In genomic region chr3:172285844-172286243, GRCh38 we compare ENCODE assay signal across 15 cellular contexts.
DNase-seq lines count a peak whose midpoint lies in the region; ATAC-seq and TF ChIP-seq lines count a peak whose summit lies in the region.
"Had no signal": no experiment of that assay in that cellular context is flagged by ENCODE, and none has a peak within 500 bp of the region (broad histone marks: within the 10 kb centered on the region; RNA-seq: fewer than 3 reads in every experiment).

No MANE protein-coding gene starts in this region.

- peaks cover 38% of the 10 kb centered on the region for H4K20me1 ChIP-seq in PC-9 (ENCODE audit: insufficient read depth)

- 71 to 84% (median 72%) methylated on average over 4 of the region's 4 CpGs for WGBS in psoas muscle, 3 donors

- peak; percentile 58 to 76 (median 68) for ATAC-seq in psoas muscle
- ATAC-seq: activated naive CD8-positive, alpha-beta T cell treated with anti-CD3 and anti-CD28 coated beads, Interleukin-2, amount 50 U/mL, for 24 hours; foreskin keratinocyte had no signal

- peaks cover 87% of the 10 kb centered on the region for H3K36me3 ChIP-seq in PC-9 (ENCODE audit: low read depth)
- peaks cover 5 to 17% of the 10 kb centered on the region in 2 donors for H3K36me3 ChIP-seq in psoas muscle (ENCODE audit: insufficient read depth in 1 of 2, low read depth in 1 of 2)

- 0 out of 2 replicates have a peak overlapping the region, but pooled peaks have one; percentile 1 for H3K4me2 ChIP-seq in PC-9

- H3K27me3 ChIP-seq in PC-9 (ENCODE audit: insufficient read depth, low read depth) (no peaks in the 10 kb centered on the region), psoas muscle (ENCODE audit: insufficient read depth in 3 of 3, low read length in 2 of 3) (no peaks in the 10 kb centered on the region)
- H3K27me3 ChIP-seq: foreskin keratinocyte, Peyer's patch, upper lobe of left lung had no signal

- no peaks in the 10 kb centered on the region for H3K9me2 ChIP-seq in PC-9 (ENCODE audit: insufficient read depth)

- POLR2A ChIA-PET in PC-9 (lab: Charles Lee; ENCODE audit: unreplicated experiment), result no interaction called here

- DNase-seq in EL (peak; percentile 77), PC-9 (peak in 1 of 2 experiments; percentile 73), fibroblast of gingiva (ENCODE audit: low read depth) (peak; percentile 6), psoas muscle (no peak), KBM-7 (no peak), NK-92 (lab: John Stamatoyannopoulos, UW; ENCODE audit: unreplicated experiment) (no peak), nucleus accumbens (lab: John Stamatoyannopoulos, UW) (no peak)
- DNase-seq: activated naive CD8-positive, alpha-beta T cell treated with anti-CD3 and anti-CD28 coated beads, Interleukin-2, amount 50 U/mL, for 24 hours; Kasumi-1; NCI-H1694 treated with DMSO at 0.1 percent for 48 hours; NCI-H510A treated with DMSO at 0.1 percent for 48 hours; Peyer's patch; T-helper 2 cell had no signal

- H2AFZ ChIP-seq in PC-9, result no peak overlapping the region

- no TSS peak for BruUV-seq in PC-9 (replicated peaks; lab: Mats Ljungman, UMichigan)

- intact Hi-C loops in PC-9 (cut with micrococcal nuclease; ENCODE audit: unreplicated experiment), result no loop called here
- intact Hi-C loops in psoas muscle (cut with DNase I), result no loop called here

- H3K4me1 ChIP-seq in PC-9 (replicated peaks; ENCODE audit: insufficient read depth) (peaks cover 28% of the 10 kb centered on the region), psoas muscle (peaks cover 42% of the 10 kb centered on the region)
- H3K4me1 ChIP-seq: foreskin keratinocyte had no signal

- peaks cover 66% of the 10 kb centered on the region; the same call in 1 of the 2 replicates for H3F3A ChIP-seq in PC-9 (ENCODE audit: insufficient read depth, low read depth)

- peaks cover 95% of the 10 kb centered on the region for H3K79me2 ChIP-seq in PC-9 (ENCODE audit: low read depth)

- in situ Hi-C loops in KBM-7 (cut with MboI; ENCODE audit: low pct_unique_long_range_greater_than_20kb, low sequenced_read_pairs), result no loop called here

- H3K4me3 ChIP-seq in PC-9 (no peak overlapping the region), psoas muscle (no peak overlapping the region)
- H3K4me3 ChIP-seq: Peyer's patch, upper lobe of left lung had no signal

- CTCF ChIA-PET in PC-9 (lab: Charles Lee), result interaction anchor here (0.6 kb wide), 1 partner anchor 141 kb away, joined by 4 read pairs; no protein-coding TSS in a partner anchor

- H3K27ac ChIP-seq in PC-9 (peak overlapping the region; percentile 35), psoas muscle (no peak overlapping the region)
- H3K27ac ChIP-seq: foreskin keratinocyte, Peyer's patch, upper lobe of left lung had no signal

- no peaks in the 10 kb centered on the region for H3K9me3 ChIP-seq in PC-9 (ENCODE audit: insufficient read depth, low read depth)
- H3K9me3 ChIP-seq in psoas muscle, result no peaks in the 10 kb centered on the region
- H3K9me3 ChIP-seq: Peyer's patch, upper lobe of left lung had no signal

- TF ChIP-seq CTCF in PC-9 (conservative IDR thresholded peaks at IDR 0.05) (no peak), psoas muscle (IDR thresholded peaks at IDR 0.05) (no peak)

Comparison
In these comparisons a context has a peak if more than half of its experiments do, and no peak if none do; other contexts are left out.
1. DNase-seq: peak in EL (single experiment) and fibroblast of gingiva (single experiment); none in psoas muscle (0 of 2), KBM-7 (single experiment), NK-92 (single experiment) and nucleus accumbens (0 of 56).